ENCODE assay signal across 19 cellular contexts in the genomic region with DNA sequence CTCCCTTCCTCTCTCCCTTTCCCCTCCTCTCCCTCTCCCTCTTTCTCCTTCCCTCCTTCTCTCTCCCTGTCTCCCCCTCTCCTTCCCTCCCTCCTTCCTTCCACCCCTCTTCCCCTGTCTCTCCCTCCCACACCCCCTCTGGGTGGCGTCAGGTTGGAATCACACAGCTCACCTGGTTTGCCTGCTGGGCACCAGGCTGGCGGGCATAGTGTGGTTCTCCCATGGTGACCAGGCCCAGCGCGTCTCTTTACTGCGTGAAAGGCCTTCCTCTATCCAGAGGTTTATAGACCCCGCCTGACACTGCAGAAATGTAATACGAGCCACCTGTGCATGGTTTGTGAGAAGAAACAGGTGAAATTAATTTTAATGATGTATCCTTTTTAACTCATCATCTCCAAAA.
"Had no signal": no experiment of that assay in that cellular context is flagged by ENCODE, and none has a peak within 500 bp of the region (broad histone marks: within the 10 kb centered on the region; RNA-seq: fewer than 3 reads in every experiment).

No MANE protein-coding gene starts in this region.

- H3K27ac ChIP-seq: brain microvascular endothelial cell, coronary artery, gastroesophageal sphincter, heart right ventricle, SJCRH30, spleen, transverse colon had no signal

- H3K36me3 ChIP-seq: brain microvascular endothelial cell, gastroesophageal sphincter, heart right ventricle, SJCRH30, spleen, transverse colon had no signal

- H3K4me1 ChIP-seq: gastroesophageal sphincter, heart right ventricle, SJCRH30, transverse colon had no signal

- ATAC-seq: esophagus mucosa; gastroesophageal sphincter; heart right ventricle; naive thymus-derived CD4-positive, alpha-beta T cell had no signal

- H3K4me3 ChIP-seq: coronary artery, gastroesophageal sphincter, heart right ventricle, SJCRH30, spleen, transverse colon had no signal

- H3K27me3 ChIP-seq: brain microvascular endothelial cell, SJCRH30 had no signal

- H3K27ac Mint-ChIP-seq: activated naive CD4-positive, alpha-beta T cell treated with anti-CD3 and anti-CD28 coated beads for 36 hours; activated T-cell treated with anti-CD3 and anti-CD28 coated beads, Interleukin-2, amount 50 U/mL, for 24 hours; immature natural killer cell; naive thymus-derived CD4-positive, alpha-beta T cell had no signal

- H3K4me3 Mint-ChIP-seq: activated naive CD4-positive, alpha-beta T cell treated with anti-CD3 and anti-CD28 coated beads for 36 hours; activated T-cell treated with anti-CD3 and anti-CD28 coated beads, Interleukin-2, amount 50 U/mL, for 24 hours; immature natural killer cell; naive thymus-derived CD4-positive, alpha-beta T cell had no signal

- H3K36me3 Mint-ChIP-seq: immature natural killer cell had no signal

- H3K9me3 ChIP-seq: SJCRH30 had no signal

- DNase-seq: activated CD4-positive, alpha-beta T cell treated with anti-CD3 and anti-CD28 coated beads, Interleukin-2, amount 50 U/mL, for 1 hour; activated CD4-positive, CD25-positive, alpha-beta regulatory T cell; activated naive CD4-positive, alpha-beta T cell treated with anti-CD3 and anti-CD28 coated beads for 36 hours; brain microvascular endothelial cell; central memory CD4-positive, alpha-beta T cell; heart right ventricle; immature natural killer cell; mesendoderm; naive thymus-derived CD4-positive, alpha-beta T cell; SJCRH30; spleen; stimulated activated naive CD4-positive, alpha-beta T cell treated with Interleukin-2 at 50 U/mL for 16 hours; substantia nigra; T1000; transverse colon had no signal
